Comparison of ENCODE assay signal across 17 cellular contexts in the genomic region with DNA sequence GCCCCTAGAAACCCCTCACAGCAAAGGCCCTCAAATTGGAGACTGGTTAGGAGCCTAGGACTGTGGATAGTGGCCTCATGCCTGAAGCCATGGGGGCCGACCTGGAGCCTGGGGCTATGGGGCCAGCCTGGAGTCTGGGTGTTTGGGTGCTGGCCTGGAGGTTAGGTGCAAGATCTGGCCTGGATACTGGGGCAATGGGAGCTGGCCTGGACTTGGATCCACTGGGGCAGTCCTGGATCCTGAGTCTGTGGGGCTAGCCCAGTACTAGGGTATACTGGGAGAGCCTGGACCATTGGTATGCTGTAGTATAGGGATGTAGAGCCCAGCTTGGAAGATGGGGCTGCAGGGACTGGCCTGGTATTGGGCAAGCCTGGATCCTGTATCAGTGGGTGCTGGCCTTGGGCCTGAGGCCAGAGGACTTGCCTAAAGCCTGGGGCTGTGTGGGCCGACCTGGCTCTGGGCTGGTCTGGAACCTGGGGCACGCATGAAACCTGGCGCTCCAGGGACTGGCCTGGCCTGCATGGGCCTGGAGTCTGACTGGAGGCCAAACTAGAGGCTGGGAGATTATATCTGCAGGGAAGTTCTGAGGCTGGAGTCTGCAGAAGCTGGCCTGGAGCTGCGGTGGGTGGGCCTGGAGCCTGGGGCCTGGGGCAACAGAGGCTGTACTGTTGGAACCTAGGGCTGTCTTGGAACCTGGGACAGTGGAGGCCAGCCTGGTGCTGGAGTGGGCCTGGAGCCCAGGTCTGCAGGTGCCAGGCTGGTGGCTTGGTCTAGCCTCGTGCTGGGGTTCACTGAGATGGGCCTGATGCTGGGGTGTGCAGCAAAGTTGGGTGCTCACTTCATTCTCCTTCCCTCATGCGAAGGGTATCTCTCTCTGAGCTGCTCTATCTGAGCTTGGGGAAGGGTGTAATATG.
"Had no signal": no experiment of that assay in that cellular context is flagged by ENCODE, and none has a peak within 500 bp of the region (broad histone marks: within the 10 kb centered on the region; RNA-seq: fewer than 3 reads in every experiment).

No MANE protein-coding gene starts in this region.

- H3K79me2 ChIP-seq: hepatocyte had no signal

- H2AFZ ChIP-seq: hepatocyte, neural progenitor cell had no signal

- H3K27ac ChIP-seq: hepatocyte, lower lobe of right lung, neural progenitor cell, tibial artery, vagina had no signal

- H3K27me3 Mint-ChIP-seq: activated naive CD8-positive, alpha-beta T cell; effector memory CD8-positive, alpha-beta T cell; stimulated activated naive B cell treated with anti-CD40 and anti-IgM and Interleukin-4, amounts not matched to agents 10 μg/mL and 1 μg/mL and 100 μg/mL, for 72 hours had no signal

- H3K4me2 ChIP-seq: hepatocyte, neural progenitor cell had no signal

- H3K4me1 ChIP-seq: lower lobe of right lung, neural progenitor cell, tibial artery, vagina had no signal

- H3K4me1 Mint-ChIP-seq: neural progenitor cell had no signal

- H3K27ac Mint-ChIP-seq: activated naive CD8-positive, alpha-beta T cell; activated T-helper 1 cell treated with anti-CD3 and anti-CD28 coated beads, Interleukin-12 subunit alpha, Interleukin-12 subunit beta, Interleukin-2, Interleukin-4 antibody, amounts not matched to agents 30 ng/mL and 10 ng/mL and 1 ng/mL, durations not matched to agents 14 hours and 24 hours and 36 hours; effector memory CD8-positive, alpha-beta T cell; mesothelial cell of epicardium; neural progenitor cell; stimulated activated naive B cell treated with anti-CD40 and anti-IgM and Interleukin-4, amounts not matched to agents 10 μg/mL and 1 μg/mL and 100 μg/mL, for 72 hours had no signal

- H3K36me3 Mint-ChIP-seq: activated naive CD8-positive, alpha-beta T cell; mesothelial cell of epicardium; neural progenitor cell; stimulated activated naive B cell treated with anti-CD40 and anti-IgM and Interleukin-4, amounts not matched to agents 10 μg/mL and 1 μg/mL and 100 μg/mL, for 72 hours had no signal

- ATAC-seq: effector memory CD8-positive, alpha-beta T cell; sciatic nerve; stimulated activated naive B cell treated with anti-CD40 and anti-IgM and Interleukin-4, amounts not matched to agents 10 μg/mL and 1 μg/mL and 100 μg/mL, for 72 hours had no signal

- H3K36me3 ChIP-seq: lower lobe of right lung, neural progenitor cell, tibial artery, vagina had no signal

- H3K9ac ChIP-seq: neural progenitor cell had no signal

- H3K4me3 Mint-ChIP-seq: activated naive CD8-positive, alpha-beta T cell; activated T-helper 1 cell treated with anti-CD3 and anti-CD28 coated beads, Interleukin-12 subunit alpha, Interleukin-12 subunit beta, Interleukin-2, Interleukin-4 antibody, amounts not matched to agents 30 ng/mL and 10 ng/mL and 1 ng/mL, durations not matched to agents 14 hours and 24 hours and 36 hours; effector memory CD8-positive, alpha-beta T cell; mesothelial cell of epicardium; neural progenitor cell; stimulated activated naive B cell treated with anti-CD40 and anti-IgM and Interleukin-4, amounts not matched to agents 10 μg/mL and 1 μg/mL and 100 μg/mL, for 72 hours had no signal

- DNase-seq: activated CD4-positive, alpha-beta T cell treated with anti-CD3 and anti-CD28 coated beads for 1 hour; activated CD8-positive, alpha-beta memory T cell treated with anti-CD3 and anti-CD28 coated beads for 24 hours; dermis blood vessel endothelial cell; effector memory CD8-positive, alpha-beta T cell; lower lobe of right lung; stimulated activated CD4-positive, alpha-beta T cell treated with anti-CD3 and anti-CD28 coated beads, Interleukin-4, amount 100 ng/mL, for 24 hours; stimulated activated naive B cell treated with anti-CD40 and anti-IgM and Interleukin-4, amounts not matched to agents 10 μg/mL and 1 μg/mL and 100 μg/mL, for 72 hours; substantia nigra; tibial artery had no signal

- H3K4me3 ChIP-seq: hepatocyte, lower lobe of right lung, neural progenitor cell, tibial artery, vagina had no signal

- H3K9me3 ChIP-seq: lower lobe of right lung, vagina had no signal

- H3K9me3 Mint-ChIP-seq: activated T-helper 1 cell treated with anti-CD3 and anti-CD28 coated beads, Interleukin-12 subunit alpha, Interleukin-12 subunit beta, Interleukin-2, Interleukin-4 antibody, amounts not matched to agents 30 ng/mL and 10 ng/mL and 1 ng/mL, durations not matched to agents 14 hours and 24 hours and 36 hours; effector memory CD8-positive, alpha-beta T cell; mesothelial cell of epicardium; neural progenitor cell; stimulated activated naive B cell treated with anti-CD40 and anti-IgM and Interleukin-4, amounts not matched to agents 10 μg/mL and 1 μg/mL and 100 μg/mL, for 72 hours had no signal

- H3K27me3 ChIP-seq: foreskin keratinocyte, hepatocyte, neural progenitor cell, tibial artery, vagina had no signal
